ENCODE assay signal across 8 cellular contexts in genomic region chr19:3284759-3285646, GRCh38.
A peak's percentile ranks its signal among the peaks of the same experiment; 100 is the strongest.
DNase-seq lines count a peak whose midpoint lies in the region; ATAC-seq and TF ChIP-seq lines count a peak whose summit lies in the region.

No MANE protein-coding gene starts in this region.

- peak; percentile 64 for DNase-seq in GM23248
- DNase-seq in OCI-LY7 (ENCODE audit: low spot score): peak; percentile 73
- DNase-seq in activated T-cell treated with anti-CD3 and anti-CD28 coated beads for 1 hour (ENCODE audit: low read depth): peak; percentile 40
- no peak for DNase-seq in esophagus muscularis mucosa (ENCODE audit: extremely low spot score)
- DNase-seq in medulla oblongata (ENCODE audit: extremely low spot score): no peak
- no peak for DNase-seq in hippocampal formation (lab: John Stamatoyannopoulos, UW)

- no peaks in the 10 kb centered on the region for H3F3A ChIP-seq in GM23248 (ENCODE audit: insufficient read depth)

- H3K36me3 ChIP-seq in GM23248 (ENCODE audit: low read depth) (no peaks in the 10 kb centered on the region), OCI-LY7 (ENCODE audit: insufficient read depth, low read length) (no peaks in the 10 kb centered on the region), esophagus muscularis mucosa (no peaks in the 10 kb centered on the region), neuron (ENCODE audit: insufficient read depth, low read length) (no peaks in the 10 kb centered on the region)

- TF ChIP-seq POLR2A in esophagus muscularis mucosa (IDR thresholded peaks at IDR 0.05; ENCODE audit: low read depth): no peak

- no peak for TF ChIP-seq CTCF in OCI-LY7 (conservative IDR thresholded peaks at IDR 0.05; ENCODE audit: low read length)
- TF ChIP-seq CTCF in esophagus muscularis mucosa (IDR thresholded peaks at IDR 0.05): no peak

- H3K4me1 ChIP-seq in GM23248 (ENCODE audit: insufficient read depth) (no peaks in the 10 kb centered on the region), OCI-LY7 (ENCODE audit: insufficient read depth, low read length, poor library complexity, severe bottlenecking) (no peaks in the 10 kb centered on the region), esophagus muscularis mucosa (peaks cover 9 to 21% (median 20%) of the 10 kb centered on the region in 4 donors), neuron (ENCODE audit: insufficient read depth, low read length) (peaks cover 5% of the 10 kb centered on the region)

- TF ChIP-seq EP300 in esophagus muscularis mucosa (IDR thresholded peaks at IDR 0.05): no peak

- in situ Hi-C loops in GM23248 (cut with MboI): no loop called here

- BruUV-seq in OCI-LY7 (replicated peaks; lab: Mats Ljungman, UMichigan): no TSS peak

- intact Hi-C loops in OCI-LY7 (cut with micrococcal nuclease; ENCODE audit: unreplicated experiment) (no loop called here), esophagus muscularis mucosa (cut with DNase I) (no loop called here)

- WGBS in GM23248 (ENCODE audit: low coverage in 1 of 2, low lambda C conversion rate in 2 of 2, missing lambda C conversion rate in 2 of 2), 2 experiments: 9 to 11% methylated on average over 17 to 38 of the region's 38 CpGs
- 5% methylated on average over 23 of the region's 38 CpGs for WGBS in esophagus muscularis mucosa

- H3K4me3 ChIP-seq in GM23248: no peak overlapping the region
- no peak overlapping the region for H3K4me3 ChIP-seq in OCI-LY7 (ENCODE audit: low read depth, low read length, poor library complexity, severe bottlenecking)
- H3K4me3 ChIP-seq in esophagus muscularis mucosa: peak overlapping the region in 3 of 4 donors; percentile 17 to 33 (median 25)
- H3K4me3 ChIP-seq in neuron (ENCODE audit: low read length): peak overlapping the region; percentile 44

- H3K27ac ChIP-seq in GM23248 (no peak overlapping the region), OCI-LY7 (ENCODE audit: low read depth, low read length, poor library complexity, severe bottlenecking) (no peak overlapping the region), esophagus muscularis mucosa (replicated peaks in 1 of 4) (no peak overlapping the region)

- H3K79me2 ChIP-seq in GM23248 (ENCODE audit: insufficient read depth) (no peaks in the 10 kb centered on the region), OCI-LY7 (ENCODE audit: insufficient read depth, low read depth, low read length) (no peaks in the 10 kb centered on the region)

- no peaks in the 10 kb centered on the region for H3K9me3 ChIP-seq in GM23248 (ENCODE audit: low read depth)
- H3K9me3 ChIP-seq in OCI-LY7 (ENCODE audit: low read length): no peaks in the 10 kb centered on the region
- H3K9me3 ChIP-seq in esophagus muscularis mucosa: no peaks in the 10 kb centered on the region
- H3K9me3 ChIP-seq in neuron (ENCODE audit: low read length): no peaks in the 10 kb centered on the region

- H3K4me2 ChIP-seq in GM23248 (ENCODE audit: unreplicated experiment) (no peak overlapping the region), OCI-LY7 (ENCODE audit: low read length) (no peak overlapping the region)

- no peak for ATAC-seq in GM19397 (IDR thresholded peaks at IDR 0.05; ENCODE audit: unreplicated experiment)

- H2AFZ ChIP-seq in GM23248 (no peak overlapping the region), OCI-LY7 (ENCODE audit: low read length) (no peak overlapping the region), neuron (ENCODE audit: low read depth, low read length) (peak overlapping the region; percentile 24)

- CTCF ChIA-PET in OCI-LY7 (lab: Charles Lee; ENCODE audit: unreplicated experiment): interaction anchor here (0.8 kb wide), 1 partner anchor 9 kb away, joined by 4 read pairs; no protein-coding TSS in a partner anchor

- H3K9ac ChIP-seq in GM23248: no peak overlapping the region

- H3K9me2 ChIP-seq in GM23248 (ENCODE audit: insufficient read depth) (no peaks in the 10 kb centered on the region), OCI-LY7 (ENCODE audit: insufficient read depth, low read length) (no peaks in the 10 kb centered on the region)

- H3K27me3 ChIP-seq in GM23248 (replicated peaks; ENCODE audit: insufficient read depth) (peaks cover 28% of the 10 kb centered on the region), esophagus muscularis mucosa (peaks cover 4 to 84% (median 39%) of the 10 kb centered on the region in 4 donors), neuron (ENCODE audit: insufficient read depth, low read length) (no peaks in the 10 kb centered on the region)

- no peaks in the 10 kb centered on the region for H4K20me1 ChIP-seq in GM23248 (ENCODE audit: insufficient read depth)
- H4K20me1 ChIP-seq in OCI-LY7 (ENCODE audit: insufficient read depth, low read length): no peaks in the 10 kb centered on the region

- POLR2A ChIA-PET in OCI-LY7 (lab: Charles Lee): interaction anchor here (0.7 kb wide), 1 partner anchor 131 kb away, joined by 3 read pairs; no protein-coding TSS in a partner anchor

Comparison
In these comparisons a context has a peak if more than half of its experiments do, and no peak if none do; other contexts are left out.
1. DNase-seq: peak in GM23248 (single experiment), OCI-LY7 (single experiment) and activated T-cell treated with anti-CD3 and anti-CD28 coated beads for 1 hour (single experiment); none in esophagus muscularis mucosa (single experiment), medulla oblongata (single experiment) and hippocampal formation (0 of 2).
2. H3K4me3 ChIP-seq: peak in esophagus muscularis mucosa (3 of 4) and neuron (single experiment); none in GM23248 (single experiment) and OCI-LY7 (single experiment).